24 cellular contexts compared by ENCODE assay signal in the genomic region with DNA sequence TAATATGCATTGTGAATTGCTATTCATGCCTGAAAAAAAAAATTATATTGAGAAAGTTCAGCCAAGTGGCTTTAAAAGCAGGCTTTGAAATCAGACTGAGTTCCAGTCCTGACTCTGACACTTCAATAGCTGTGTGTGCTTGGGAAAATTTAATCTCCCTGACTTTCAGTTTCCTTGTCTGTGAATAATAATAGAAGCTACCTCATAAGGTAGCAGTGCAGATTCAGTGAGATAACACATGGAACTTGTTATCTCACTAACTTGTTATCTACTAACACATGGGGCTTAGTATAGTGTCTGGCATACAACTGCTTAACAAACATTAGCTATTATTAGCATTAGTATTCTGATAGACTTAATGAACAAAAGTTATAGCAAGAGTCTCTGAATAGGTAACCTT. TPM values are rescaled to one million over a fixed set of nuclear protein-coding genes. Genes with fewer than 3 reads are reported as not detected.
"Had no signal": no experiment of that assay in that cellular context is flagged by ENCODE, and none has a peak within 500 bp of the region (broad histone marks: within the 10 kb centered on the region; RNA-seq: fewer than 3 reads in every experiment).

No MANE protein-coding gene starts in this region.

- H3K4me3 ChIP-seq: MG63, SJSA1, SK-N-MC had no signal

- FAIRE-seq: HepG2 had no signal

- H3K9me3 ChIP-seq: MG63, SJSA1 had no signal

- H3K27ac ChIP-seq: RWPE1, SJSA1, SK-N-MC had no signal

- ATAC-seq: HepG2, Panc1 had no signal

- DNase-seq: IMR-90, Karpas-422, KG1, MG63, NCI-H1092, NCI-H1105 treated with DMSO at 0.1 percent for 48 hours, NCI-H1417 treated with DMSO at 0.1 percent for 48 hours, NCI-H146, NCI-H1694 treated with DMSO at 0.1 percent for 48 hours, NCI-H1930, NCI-H2081, NCI-H2107, NCI-H226, NCI-H446, NCI-H510A, NCI-H524 treated with DMSO at 0.1 percent for 48 hours, NCI-H69, NCI-H774, SIG-M5 had no signal

- H3K27me3 ChIP-seq: MG63 had no signal

RNA-seq across cellular contexts. Expression of a gene that starts 40.5 kb away (rescaled TPM):
- total RNA-seq: HepG2 had no signal
- polyA plus RNA-seq: HepG2 had no signal
